25 cellular contexts compared by ENCODE assay signal in genomic region chr17:70307430-70307829, GRCh38.
DNase-seq lines count a peak whose midpoint lies in the region; ATAC-seq and TF ChIP-seq lines count a peak whose summit lies in the region.
"Had no signal": no experiment of that assay in that cellular context is flagged by ENCODE, and none has a peak within 500 bp of the region (broad histone marks: within the 10 kb centered on the region; RNA-seq: fewer than 3 reads in every experiment).

No MANE protein-coding gene starts in this region.

- H3K27me3 Mint-ChIP-seq in GM23338 (ENCODE audit: insufficient read depth, low read depth, poor library complexity) = no peaks in the 10 kb centered on the region
- peaks cover 4 to 23% of the 10 kb centered on the region in 2 donors for H3K27me3 Mint-ChIP-seq in stimulated activated naive B cell treated with anti-CD40 and anti-IgM and Interleukin-4, amounts not matched to agents 10 μg/mL and 1 μg/mL and 100 μg/mL, for 72 hours
- H3K27me3 Mint-ChIP-seq: B cell; dendritic cell treated with granulocyte-macrophage colony-stimulating factor and Interleukin-4, amounts not matched to agents 40 ng/mL and 50 ng/mL, for 4 days had no signal

- no peak for TF ChIP-seq RAD21 in SK-N-SH (IDR thresholded peaks at IDR 0.05; ENCODE audit: low read length)

- H3K27ac ChIP-seq in GM23338 (ENCODE audit: low read depth) = no peak overlapping the region
- H3K27ac ChIP-seq in SK-N-SH (ENCODE audit: low read depth in 2 of 2, low read length in 1 of 2) = peak overlapping the region in 1 of 2 experiments; percentile 36; a peak in 2 of 4 replicates
- H3K27ac ChIP-seq in psoas muscle = no peak overlapping the region
- no peak overlapping the region for H3K27ac ChIP-seq in upper lobe of right lung
- H3K27ac ChIP-seq: ascending aorta, foreskin keratinocyte, skin epidermis, tibial artery had no signal

- H3K9ac ChIP-seq in SK-N-SH = no peak overlapping the region

- 50% methylated on average over 3 of the region's 3 CpGs for WGBS in SK-N-SH (ENCODE audit: low lambda C conversion rate)
- 25 to 29% (median 28%) methylated on average over 3 of the region's 3 CpGs for WGBS in psoas muscle, 3 donors

- no peaks in the 10 kb centered on the region for H3K36me3 Mint-ChIP-seq in GM23338 (ENCODE audit: low read depth)
- no peaks in the 10 kb centered on the region for H3K36me3 Mint-ChIP-seq in stimulated activated naive B cell treated with anti-CD40 and anti-IgM and Interleukin-4, amounts not matched to agents 10 μg/mL and 1 μg/mL and 100 μg/mL, for 72 hours

- H2AFZ ChIP-seq in GM23338 (peak overlapping the region; percentile 70), SK-N-SH (ENCODE audit: low read depth) (no peak overlapping the region)

- H3K9me3 Mint-ChIP-seq in GM23338 = no peaks in the 10 kb centered on the region; the same call in 2 of the 3 replicates
- no peaks in the 10 kb centered on the region for H3K9me3 Mint-ChIP-seq in stimulated activated naive B cell treated with anti-CD40 and anti-IgM and Interleukin-4, amounts not matched to agents 10 μg/mL and 1 μg/mL and 100 μg/mL, for 72 hours
- H3K9me3 Mint-ChIP-seq: activated T-cell treated with anti-CD3 and anti-CD28 coated beads, Interleukin-2, amount 50 U/mL, for 72 hours had no signal

- H3K4me3 ChIP-seq in GM23338 (no peak overlapping the region), SK-N-SH (ENCODE audit: low read depth in 2 of 2, low read length in 1 of 2) (no peak overlapping the region), fibroblast of mammary gland (ENCODE audit: control insufficient read depth, low read depth, low read length) (no peak overlapping the region), psoas muscle (no peak overlapping the region), upper lobe of right lung (no peak overlapping the region)
- H3K4me3 ChIP-seq: ascending aorta, skin epidermis, tibial artery had no signal

- H4K20me1 ChIP-seq in GM23338 (replicated peaks; ENCODE audit: insufficient read depth) (no peaks in the 10 kb centered on the region), SK-N-SH (ENCODE audit: insufficient read depth) (no peaks in the 10 kb centered on the region)

- no peak overlapping the region for H3K4me2 ChIP-seq in GM23338
- H3K4me2 ChIP-seq in SK-N-SH = no peak overlapping the region

- H3K27ac Mint-ChIP-seq in GM23338 = no peak overlapping the region
- H3K27ac Mint-ChIP-seq in stimulated activated naive B cell treated with anti-CD40 and anti-IgM and Interleukin-4, amounts not matched to agents 10 μg/mL and 1 μg/mL and 100 μg/mL, for 72 hours = no peak overlapping the region
- H3K27ac Mint-ChIP-seq: activated CD8-positive, alpha-beta T cell treated with anti-CD3 and anti-CD28 coated beads, Interleukin-2, amount 10 ng/mL, durations not matched to agents 7 days and 5 days; activated T-cell treated with anti-CD3 and anti-CD28 coated beads, Interleukin-2, amount 50 U/mL, for 72 hours; B cell; dendritic cell treated with granulocyte-macrophage colony-stimulating factor and Interleukin-4, amounts not matched to agents 40 ng/mL and 50 ng/mL, for 4 days; HFFc6 had no signal

- intact Hi-C loops in psoas muscle (cut with DNase I) (no loop called here), upper lobe of right lung (cut with DNase I) (no loop called here)

- POLR2A ChIA-PET in SK-N-SH (lab: Yijun Ruan, JAX) = no interaction called here

- H3K9me3 ChIP-seq in SK-N-SH = 0 out of 2 replicates have a peak, but pooled peaks cover 4% of the 10 kb centered on the region
- H3K9me3 ChIP-seq in psoas muscle = no peaks in the 10 kb centered on the region
- H3K9me3 ChIP-seq in upper lobe of right lung = no peaks in the 10 kb centered on the region
- H3K9me3 ChIP-seq: ascending aorta, tibial artery had no signal

- DNase-seq in GM23338 (ENCODE audit: low spot score) (no peak), SK-N-SH (no peak), fibroblast of mammary gland (ENCODE audit: low read depth) (peak; percentile 27), psoas muscle (peak in 1 of 2 donors; percentile 50), upper lobe of right lung (no peak)
- DNase-seq in effector CD4-positive, alpha-beta T cell = no peak
- no peak for DNase-seq in stimulated activated naive B cell treated with anti-CD40 and anti-IgM and Interleukin-4, amounts not matched to agents 10 μg/mL and 1 μg/mL and 100 μg/mL, for 72 hours
- DNase-seq: activated CD4-positive, CD25-positive, alpha-beta regulatory T cell treated with anti-CD3 and anti-CD28 coated beads, Interleukin-2, amount 50 U/mL, for 72 hours; activated CD8-positive, alpha-beta T cell treated with anti-CD3 and anti-CD28 coated beads, Interleukin-2, amount 10 ng/mL, durations not matched to agents 7 days and 5 days; activated naive CD4-positive, alpha-beta T cell treated with anti-CD3 and anti-CD28 coated beads, Interleukin-2, amount 50 U/mL, for 16 hours; activated T-cell treated with anti-CD3 and anti-CD28 coated beads, Interleukin-2, amount 50 U/mL, for 72 hours; DMS79 treated with DMSO at 0.1 percent for 48 hours; foreskin keratinocyte; HFFc6; hypothalamus; NCI-H1417; NCI-H526; RPMI8226; stimulated activated naive CD8-positive, alpha-beta T cell treated with anti-CD3 and anti-CD28 coated beads, Interleukin-15, Interleukin-2, amounts not matched to agents 100 U/mL and 50 U/mL, for 24 hours; tibial artery had no signal

- no peaks in the 10 kb centered on the region for H3K9me2 ChIP-seq in GM23338 (ENCODE audit: insufficient read depth)
- no peaks in the 10 kb centered on the region for H3K9me2 ChIP-seq in SK-N-SH

- H3F3A ChIP-seq in GM23338 (replicated peaks; ENCODE audit: low read depth) = no peaks in the 10 kb centered on the region
- no peaks in the 10 kb centered on the region for H3F3A ChIP-seq in SK-N-SH (replicated peaks; ENCODE audit: insufficient read depth)

- 0 out of 4 replicates have a peak, but pooled peaks of 1 of the 2 experiments have one; percentile 8 for TF ChIP-seq EP300 in SK-N-SH (IDR thresholded peaks at IDR 0.05; ENCODE audit: borderline replicate concordance in 1 of 2, low read depth in 1 of 2, low read length in 1 of 2)

- H3K79me2 ChIP-seq in GM23338 (replicated peaks; ENCODE audit: insufficient read depth) (no peaks in the 10 kb centered on the region), SK-N-SH (ENCODE audit: insufficient read depth) (no peaks in the 10 kb centered on the region)

- H3K27me3 ChIP-seq in GM23338 (ENCODE audit: insufficient read depth) (no peaks in the 10 kb centered on the region), SK-N-SH (ENCODE audit: insufficient read depth) (no peaks in the 10 kb centered on the region), psoas muscle (ENCODE audit: insufficient read depth in 3 of 3, low read length in 2 of 3) (no peaks in the 10 kb centered on the region), upper lobe of right lung (no peaks in the 10 kb centered on the region)
- H3K27me3 ChIP-seq: ascending aorta, foreskin keratinocyte, tibial artery had no signal

- peaks cover 3% of the 10 kb centered on the region; the same call in 1 of the 3 replicates for H3K4me1 Mint-ChIP-seq in GM23338
- no peaks in the 10 kb centered on the region for H3K4me1 Mint-ChIP-seq in stimulated activated naive B cell treated with anti-CD40 and anti-IgM and Interleukin-4, amounts not matched to agents 10 μg/mL and 1 μg/mL and 100 μg/mL, for 72 hours
- H3K4me1 Mint-ChIP-seq: B cell had no signal

- CTCF ChIA-PET in SK-N-SH (lab: Yijun Ruan, JAX) = no interaction called here

- H3K4me3 Mint-ChIP-seq in GM23338 = no peak overlapping the region
- H3K4me3 Mint-ChIP-seq in stimulated activated naive B cell treated with anti-CD40 and anti-IgM and Interleukin-4, amounts not matched to agents 10 μg/mL and 1 μg/mL and 100 μg/mL, for 72 hours = no peak overlapping the region
- H3K4me3 Mint-ChIP-seq: activated CD8-positive, alpha-beta T cell treated with anti-CD3 and anti-CD28 coated beads, Interleukin-2, amount 10 ng/mL, durations not matched to agents 7 days and 5 days; activated T-cell treated with anti-CD3 and anti-CD28 coated beads, Interleukin-2, amount 50 U/mL, for 72 hours; B cell; dendritic cell treated with granulocyte-macrophage colony-stimulating factor and Interleukin-4, amounts not matched to agents 40 ng/mL and 50 ng/mL, for 4 days; HFFc6 had no signal

- no peak for ATAC-seq in GM23338
- ATAC-seq in psoas muscle = peak in 3 of 4 donors; percentile 41 to 80 (median 63)
- no peak for ATAC-seq in upper lobe of right lung
- no peak for ATAC-seq in stimulated activated naive B cell treated with anti-CD40 and anti-IgM and Interleukin-4, amounts not matched to agents 10 μg/mL and 1 μg/mL and 100 μg/mL, for 72 hours (replicated peaks)
- ATAC-seq: activated CD8-positive, alpha-beta T cell treated with anti-CD3 and anti-CD28 coated beads, Interleukin-2, amount 10 ng/mL, durations not matched to agents 7 days and 5 days; activated T-cell treated with anti-CD3 and anti-CD28 coated beads, Interleukin-2, amount 50 U/mL, for 72 hours; foreskin keratinocyte; HepG2; stimulated activated naive CD8-positive, alpha-beta T cell treated with anti-CD3 and anti-CD28 coated beads, Interleukin-15, Interleukin-2, amounts not matched to agents 100 U/mL and 50 U/mL, for 24 hours had no signal

- TF ChIP-seq CTCF in GM23338 (conservative IDR thresholded peaks at IDR 0.05; ENCODE audit: low read depth in 2 of 2) (no peak), SK-N-SH (IDR thresholded peaks at IDR 0.05) (no peak), fibroblast of mammary gland (conservative IDR thresholded peaks at IDR 0.05; ENCODE audit: control insufficient read depth, insufficient read depth, low read depth, low read length) (no peak), psoas muscle (IDR thresholded peaks at IDR 0.05) (no peak), upper lobe of right lung (IDR thresholded peaks at IDR 0.05) (no peak)

- no peaks in the 10 kb centered on the region for H3K4me1 ChIP-seq in GM23338 (ENCODE audit: insufficient read depth)
- H3K4me1 ChIP-seq in SK-N-SH (ENCODE audit: control insufficient read depth in 1 of 2, insufficient read depth in 2 of 2, low read depth in 1 of 2, low read length in 1 of 2) = no peaks in the 10 kb centered on the region; a peak in 1 of 4 replicates
- peaks cover 10% of the 10 kb centered on the region for H3K4me1 ChIP-seq in psoas muscle
- H3K4me1 ChIP-seq in upper lobe of right lung = no peaks in the 10 kb centered on the region
- H3K4me1 ChIP-seq: ascending aorta, foreskin keratinocyte, tibial artery had no signal

- H3K36me3 ChIP-seq in GM23338 (ENCODE audit: insufficient read depth) = no peaks in the 10 kb centered on the region
- no peaks in the 10 kb centered on the region for H3K36me3 ChIP-seq in SK-N-SH (replicated peaks in 1 of 2; ENCODE audit: control insufficient read depth in 1 of 2, insufficient read depth in 2 of 2, low read length in 1 of 2)
- H3K36me3 ChIP-seq in psoas muscle (ENCODE audit: insufficient read depth in 1 of 2, low read depth in 1 of 2) = no peaks in the 10 kb centered on the region
- no peaks in the 10 kb centered on the region for H3K36me3 ChIP-seq in upper lobe of right lung
- H3K36me3 ChIP-seq: ascending aorta, tibial artery had no signal

TF ChIP-seq in GM23338, 12 proteins besides CTCF, POLR2A, EP300 and RAD21 (continues in another document):
- TF ChIP-seq ZNF114 (CRISPR knock-in tag; IDR thresholded peaks at IDR 0.05) = no peak

TF ChIP-seq in SK-N-SH, 30 proteins besides CTCF, POLR2A, EP300 and RAD21 (continues in another document):
- TF ChIP-seq TCF12 (IDR thresholded peaks at IDR 0.05) = peak; percentile 46; the same call in 1 of the 2 replicates
- TF ChIP-seq FOSL2 (IDR thresholded peaks at IDR 0.05; ENCODE audit: borderline replicate concordance, low read depth) = peak; percentile 56
- peak; percentile 57 for TF ChIP-seq NFIC (IDR thresholded peaks at IDR 0.05; ENCODE audit: borderline replicate concordance)

Comparison
In these comparisons a context has a peak if more than half of its experiments do, and no peak if none do; other contexts are left out.
1. ATAC-seq: peak in psoas muscle (3 of 4); none in GM23338 (single experiment), upper lobe of right lung (single experiment) and stimulated activated naive B cell treated with anti-CD40 and anti-IgM and Interleukin-4, amounts not matched to agents 10 μg/mL and 1 μg/mL and 100 μg/mL, for 72 hours (0 of 2).